ENCODE assay signal across 1 cellular context in genomic region chr19:11208526-11209471, GRCh38.
TF ChIP-seq lines count a peak whose summit lies in the region.

No MANE protein-coding gene starts in this region.

TF ChIP-seq in SK-N-SH, 30 proteins besides CTCF, POLR2A, EP300 and RAD21:
- no peak for TF ChIP-seq IRF3 (IDR thresholded peaks at IDR 0.05; ENCODE audit: low read depth, low read length)
- no peak for TF ChIP-seq GATA2 (CRISPR knock-in tag; IDR thresholded peaks at IDR 0.05)
- TF ChIP-seq POLR2AphosphoS5 (IDR thresholded peaks at IDR 0.05; ENCODE audit: low read depth, low read length), result no peak
